27 cellular contexts compared by ENCODE assay signal in the genomic region with DNA sequence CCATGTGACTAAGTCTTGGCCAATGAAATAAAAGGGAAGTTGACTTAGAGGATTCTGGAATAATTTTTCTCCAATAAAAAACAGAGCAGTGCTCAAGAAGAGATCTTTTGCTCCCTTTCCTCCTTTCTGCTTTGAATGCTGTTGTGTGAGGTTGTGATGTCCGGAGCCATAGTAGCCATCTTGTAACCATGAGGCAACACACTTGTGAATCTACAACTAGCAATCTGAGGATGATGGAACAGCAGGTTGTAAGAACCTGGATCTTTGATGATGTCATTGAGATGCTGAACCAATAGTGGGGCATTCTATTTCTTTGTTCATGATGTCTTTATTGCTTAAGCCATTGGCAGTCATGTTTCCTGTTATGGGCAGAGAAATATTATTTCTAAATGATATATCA.
"Had no signal": no experiment of that assay in that cellular context is flagged by ENCODE, and none has a peak within 500 bp of the region (broad histone marks: within the 10 kb centered on the region; RNA-seq: fewer than 3 reads in every experiment).

No MANE protein-coding gene starts in this region.

- H3K27ac ChIP-seq: stomach, suprapubic skin, testis, thoracic aorta, thyroid gland, tibial artery, tibial nerve, transverse colon, upper lobe of left lung, upper lobe of right lung, uterus, vagina had no signal

- H3K27me3 ChIP-seq: stomach, suprapubic skin, testis, thyroid gland, tibial artery, tibial nerve, transverse colon, upper lobe of left lung, upper lobe of right lung, uterus, vagina had no signal

- ATAC-seq: stimulated activated effector memory CD8-positive, alpha-beta T cell treated with anti-CD3 and anti-CD28 coated beads, Interleukin-12 subunit alpha, Interleukin-12 subunit beta, amount 100 ng/mL, for 72 hours; stimulated activated memory B cell treated with anti-CD40 and anti-IgM and Interleukin-4, amounts not matched to agents 10 μg/mL and 1 μg/mL and 100 μg/mL, for 72 hours; stimulated activated naive B cell treated with anti-CD40 and anti-IgM and Interleukin-4, amounts not matched to agents 10 μg/mL and 1 μg/mL and 100 μg/mL, for 72 hours; stimulated activated naive CD8-positive, alpha-beta T cell treated with anti-CD3 and anti-CD28 coated beads, Interleukin-15, amount 100 ng/mL, for 72 hours; stimulated activated naive CD8-positive, alpha-beta T cell treated with anti-CD3 and anti-CD28 coated beads, Interleukin-15, Interleukin-2, amounts not matched to agents 100 U/mL and 50 U/mL, for 24 hours; upper lobe of right lung had no signal

- DNase-seq: stimulated activated CD4-positive, alpha-beta T cell treated with anti-CD3 and anti-CD28 coated beads, Interleukin-2, amount 100 ng/mL, for 48 hours; stimulated activated CD4-positive, alpha-beta T cell treated with anti-CD3 and anti-CD28 coated beads, Interleukin-4, amount 100 ng/mL, for 1 hour; stimulated activated CD4-positive, alpha-beta T cell treated with anti-CD3 and anti-CD28 coated beads, Interleukin-4, amount 100 ng/mL, for 24 hours; stimulated activated CD4-positive, alpha-beta T cell treated with anti-CD3 and anti-CD28 coated beads, Interleukin-4, amount 100 ng/mL, for 4 hours; stimulated activated CD8-positive, alpha-beta memory T cell treated with anti-CD3 and anti-CD28 coated beads, Interleukin-4, amount 100 ng/mL, for 48 hours; stimulated activated naive B cell treated with anti-CD40 and anti-IgM and Interleukin-4, amounts not matched to agents 10 μg/mL and 1 μg/mL and 100 μg/mL, for 72 hours; stimulated activated naive CD4-positive, alpha-beta T cell; stimulated activated naive CD4-positive, alpha-beta T cell treated with Interleukin-2 at 50 U/mL for 16 hours; stimulated activated naive CD8-positive, alpha-beta T cell treated with anti-CD3 and anti-CD28 coated beads, Interleukin-15, amount 100 ng/mL, for 72 hours; stimulated activated naive CD8-positive, alpha-beta T cell treated with anti-CD3 and anti-CD28 coated beads, Interleukin-15, Interleukin-2, amounts not matched to agents 100 U/mL and 50 U/mL, for 24 hours; stomach; substantia nigra; testis; thyroid gland; tibial artery; transverse colon; trophoblast cell; upper lobe of left lung; upper lobe of right lung; uterus had no signal

- FAIRE-seq: urothelium cell line had no signal

- H3K36me3 ChIP-seq: stomach, suprapubic skin, thoracic aorta, thyroid gland, tibial artery, tibial nerve, transverse colon, upper lobe of left lung, upper lobe of right lung, uterus, vagina had no signal

- H3K4me3 ChIP-seq: stomach, suprapubic skin, testis, thoracic aorta, thyroid gland, tibial artery, tibial nerve, transverse colon, upper lobe of left lung, upper lobe of right lung, uterus, vagina had no signal

- H3K4me1 ChIP-seq: stomach, suprapubic skin, testis, thyroid gland, tibial artery, tibial nerve, transverse colon, upper lobe of left lung, upper lobe of right lung, uterus, vagina had no signal

- H3K9me3 ChIP-seq: suprapubic skin, testis, thoracic aorta, thyroid gland, tibial artery, transverse colon, upper lobe of right lung, uterus, vagina had no signal
